In the genomic region with DNA sequence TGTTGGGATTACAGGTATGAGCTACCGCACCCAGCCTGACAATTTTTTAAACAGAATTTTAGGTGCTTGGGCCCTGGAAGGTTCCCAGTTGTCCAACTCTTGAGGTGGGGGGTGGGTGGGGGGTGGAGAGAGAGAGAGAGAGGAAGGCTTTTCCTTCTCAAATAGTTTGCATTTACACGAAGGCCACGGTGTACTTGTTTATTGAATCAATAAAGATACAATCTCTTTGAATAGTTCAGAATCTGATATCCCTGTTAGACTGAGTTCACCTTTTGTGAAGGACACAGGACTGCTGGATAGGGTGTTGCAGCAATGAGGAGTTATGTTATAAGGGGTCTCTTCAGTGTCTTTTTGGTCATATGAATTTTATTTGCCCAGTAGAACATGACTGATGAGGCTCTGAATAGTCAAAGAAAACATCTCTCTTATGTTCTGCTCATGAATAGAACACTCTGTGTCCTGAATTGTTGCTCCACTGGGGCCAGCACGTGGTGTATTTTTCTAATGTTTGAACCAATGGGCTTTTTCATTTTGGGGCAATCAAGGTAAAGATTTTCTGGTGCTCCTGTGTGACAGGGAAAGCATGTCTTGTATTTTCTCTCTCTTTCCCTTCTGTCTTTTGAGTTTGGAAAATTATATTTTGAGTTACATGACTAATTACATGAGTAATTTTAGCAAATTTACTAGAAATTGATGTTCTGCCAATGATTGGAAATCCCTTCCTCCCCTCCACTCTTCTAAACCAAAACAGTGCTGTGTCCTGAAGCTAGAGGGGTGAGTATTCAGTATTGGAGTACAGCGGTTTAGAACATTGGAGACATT, we compare ENCODE assay signal across 15 cellular contexts.
DNase-seq lines count a peak whose midpoint lies in the region; ATAC-seq, FAIRE-seq and TF ChIP-seq lines count a peak whose summit lies in the region.
"Had no signal": no experiment of that assay in that cellular context is flagged by ENCODE, and none has a peak within 500 bp of the region (broad histone marks: within the 10 kb centered on the region; RNA-seq: fewer than 3 reads in every experiment).

No MANE protein-coding gene starts in this region.

- peak; percentile 21 for ATAC-seq in activated T-helper 17 cell treated with anti-CD3 and anti-CD28 coated beads, Interleukin-2, amount 50 U/mL, for 72 hours (replicated peaks)
- ATAC-seq in HepG2: no peak
- ATAC-seq in stimulated activated naive CD8-positive, alpha-beta T cell treated with anti-CD3 and anti-CD28 coated beads, Interleukin-15, amount 100 ng/mL, for 72 hours: no peak
- ATAC-seq in psoas muscle: no peak
- no peak for ATAC-seq in HG02678 (IDR thresholded peaks at IDR 0.05; ENCODE audit: unreplicated experiment)
- ATAC-seq: SK-N-SH treated with all-trans-retinoic acid at 6 μM for 48 hours had no signal

- peaks cover 74% of the 10 kb centered on the region for H3K4me1 Mint-ChIP-seq in activated CD4-positive, alpha-beta T cell treated with anti-CD3 and anti-CD28 coated beads, Interleukin-2, amount 10 ng/mL, durations not matched to agents 7 days and 5 days
- H3K4me1 Mint-ChIP-seq in activated T-helper 17 cell treated with anti-CD3 and anti-CD28 coated beads, Interleukin-2, amount 50 U/mL, for 72 hours: peaks cover 26% of the 10 kb centered on the region
- peaks cover 58% of the 10 kb centered on the region for H3K4me1 Mint-ChIP-seq in stimulated activated naive CD8-positive, alpha-beta T cell treated with anti-CD3 and anti-CD28 coated beads, Interleukin-15, amount 100 ng/mL, for 72 hours

- POLR2A ChIA-PET in activated CD4-positive, alpha-beta T cell treated with anti-CD3 and anti-CD28 coated beads, Interleukin-2, amount 10 ng/mL, durations not matched to agents 7 days and 5 days (lab: Charles Lee): no interaction called here
- POLR2A ChIA-PET in HepG2 (lab: Yijun Ruan, JAX): no interaction called here

- H3K4me1 ChIP-seq in HepG2 (ENCODE audit: insufficient read depth, low read length) (peaks cover 11% of the 10 kb centered on the region), psoas muscle (peaks cover 4% of the 10 kb centered on the region)

- CTCF ChIA-PET in activated CD4-positive, alpha-beta T cell treated with anti-CD3 and anti-CD28 coated beads, Interleukin-2, amount 10 ng/mL, durations not matched to agents 7 days and 5 days (lab: Charles Lee): interaction anchor here (1.2 to 2.7 kb wide), 5 partner anchors 9 to 17 kb away, joined by 3 to 11 read pairs (median 7); no protein-coding TSS in a partner anchor
- CTCF ChIA-PET in HepG2 (lab: Yijun Ruan, JAX; ENCODE audit: low intra/inter-chr PET ratio, low total read pairs): no interaction called here

- no peak for TF ChIP-seq EP300 in HepG2 (IDR thresholded peaks at IDR 0.05; ENCODE audit: low read depth in 2 of 2, low read length in 2 of 2)
- no peak for TF ChIP-seq EP300 in HepG2 (CRISPR knock-in tag; IDR thresholded peaks at IDR 0.05; ENCODE audit: borderline replicate concordance)

- H3K27ac Mint-ChIP-seq in activated CD4-positive, alpha-beta T cell treated with anti-CD3 and anti-CD28 coated beads, Interleukin-2, amount 10 ng/mL, durations not matched to agents 7 days and 5 days: peak overlapping the region; percentile 73
- H3K27ac Mint-ChIP-seq in activated T-helper 17 cell treated with anti-CD3 and anti-CD28 coated beads, Interleukin-2, amount 50 U/mL, for 72 hours: peak overlapping the region; percentile 75
- peak overlapping the region; percentile 6 to 56 for H3K27ac Mint-ChIP-seq in stimulated activated naive CD8-positive, alpha-beta T cell treated with anti-CD3 and anti-CD28 coated beads, Interleukin-15, amount 100 ng/mL, for 72 hours

- FAIRE-seq in HepG2 (lab: Jason Lieb, UNC): no peak
- FAIRE-seq: islet of Langerhans, small intestine had no signal

- intact Hi-C loops in HepG2 (cut with micrococcal nuclease; ENCODE audit: unreplicated experiment): no loop called here
- intact Hi-C loops in psoas muscle (cut with DNase I): loop anchor here in 1 of 2 donors (5.0 kb wide), 1 partner anchor 35 kb away; no protein-coding TSS in a partner anchor

- H3K36me3 Mint-ChIP-seq in activated CD4-positive, alpha-beta T cell treated with anti-CD3 and anti-CD28 coated beads, Interleukin-2, amount 10 ng/mL, durations not matched to agents 7 days and 5 days (ENCODE audit: low read depth): peaks cover 53% of the 10 kb centered on the region
- peaks cover 29% of the 10 kb centered on the region for H3K36me3 Mint-ChIP-seq in activated T-helper 17 cell treated with anti-CD3 and anti-CD28 coated beads, Interleukin-2, amount 50 U/mL, for 72 hours (ENCODE audit: low read depth)

- TF ChIP-seq POLR2A in HepG2 (IDR thresholded peaks at IDR 0.05; ENCODE audit: insufficient read depth in 1 of 2, low read depth in 2 of 2, low read length in 2 of 2): no peak

- H3K9ac ChIP-seq in HepG2 (ENCODE audit: insufficient read depth, low read depth, low read length): no peak overlapping the region

- no peaks in the 10 kb centered on the region for H4K20me1 ChIP-seq in HepG2 (ENCODE audit: insufficient read depth, low read length)

- DNase-seq in activated CD4-positive, alpha-beta T cell treated with anti-CD3 and anti-CD28 coated beads, Interleukin-2, amount 10 ng/mL, durations not matched to agents 7 days and 5 days: no peak
- no peak for DNase-seq in activated CD4-positive, alpha-beta T cell treated with anti-CD3 and anti-CD28 coated beads, Interleukin-2, amount 50 U/mL, for 4 hours
- DNase-seq in HepG2 (ENCODE audit: low spot score) (peak; percentile 9), psoas muscle (no peak), ureter (ENCODE audit: low spot score) (no peak)
- no peak for DNase-seq in stimulated activated naive CD8-positive, alpha-beta T cell treated with anti-CD3 and anti-CD28 coated beads, Interleukin-15, amount 100 ng/mL, for 72 hours
- DNase-seq: activated CD4-positive, alpha-beta T cell treated with anti-CD3 and anti-CD28 coated beads, Interleukin-2, amount 50 U/mL, for 48 hours; DMS53; NCI-H2107; NK-92 treated with Interleukin-12 subunit alpha and Interleukin-12 subunit beta, amount 100 ng/mL, for 24 hours; small intestine had no signal

- no peaks in the 10 kb centered on the region for H3K79me2 ChIP-seq in HepG2 (ENCODE audit: insufficient read depth, low read length)

- H3K4me3 ChIP-seq in HepG2 (replicated peaks in 1 of 3; ENCODE audit: insufficient read depth in 1 of 3, low read depth in 2 of 3, low read length in 3 of 3) (no peak overlapping the region), psoas muscle (no peak overlapping the region)

- TF ChIP-seq RAD21 in HepG2 (CRISPR knock-in tag; IDR thresholded peaks at IDR 0.05): no peak

- no peak overlapping the region for H2AFZ ChIP-seq in HepG2 (ENCODE audit: low read length)

- no peak overlapping the region for H3K4me3 Mint-ChIP-seq in activated CD4-positive, alpha-beta T cell treated with anti-CD3 and anti-CD28 coated beads, Interleukin-2, amount 10 ng/mL, durations not matched to agents 7 days and 5 days
- peak overlapping the region; percentile 38 for H3K4me3 Mint-ChIP-seq in activated T-helper 17 cell treated with anti-CD3 and anti-CD28 coated beads, Interleukin-2, amount 50 U/mL, for 72 hours
- peak overlapping the region; percentile 10 to 14 for H3K4me3 Mint-ChIP-seq in stimulated activated naive CD8-positive, alpha-beta T cell treated with anti-CD3 and anti-CD28 coated beads, Interleukin-15, amount 100 ng/mL, for 72 hours

- H3K27me3 Mint-ChIP-seq in activated CD4-positive, alpha-beta T cell treated with anti-CD3 and anti-CD28 coated beads, Interleukin-2, amount 10 ng/mL, durations not matched to agents 7 days and 5 days: no peaks in the 10 kb centered on the region
- H3K27me3 Mint-ChIP-seq in activated T-helper 17 cell treated with anti-CD3 and anti-CD28 coated beads, Interleukin-2, amount 50 U/mL, for 72 hours: no peaks in the 10 kb centered on the region
- no peaks in the 10 kb centered on the region for H3K27me3 Mint-ChIP-seq in stimulated activated naive CD8-positive, alpha-beta T cell treated with anti-CD3 and anti-CD28 coated beads, Interleukin-15, amount 100 ng/mL, for 72 hours

- H3K36me3 ChIP-seq in HepG2 (replicated peaks in 1 of 2; ENCODE audit: control insufficient read depth in 1 of 2, insufficient read depth in 2 of 2, low read length in 2 of 2) (no peaks in the 10 kb centered on the region), psoas muscle (ENCODE audit: insufficient read depth in 1 of 2, low read depth in 1 of 2) (no peaks in the 10 kb centered on the region)

- no peak overlapping the region for H3K4me2 ChIP-seq in HepG2 (ENCODE audit: low read depth, low read length)

- H3K9me3 ChIP-seq in HepG2 (ENCODE audit: low read length) (no peaks in the 10 kb centered on the region), psoas muscle (no peaks in the 10 kb centered on the region)

- 46% methylated on average over 5 of the region's 5 CpGs for WGBS in HepG2 (ENCODE audit: low lambda C conversion rate)
- WGBS in psoas muscle, 3 donors: 74 to 88% (median 88%) methylated on average over 5 of the region's 5 CpGs

- TF ChIP-seq CTCF in HepG2 (CRISPR knock-in tag; IDR thresholded peaks at IDR 0.05) (no peak), psoas muscle (IDR thresholded peaks at IDR 0.05) (no peak)

- H3K9me3 Mint-ChIP-seq in activated CD4-positive, alpha-beta T cell treated with anti-CD3 and anti-CD28 coated beads, Interleukin-2, amount 10 ng/mL, durations not matched to agents 7 days and 5 days: peaks cover 2% of the 10 kb centered on the region
- no peaks in the 10 kb centered on the region for H3K9me3 Mint-ChIP-seq in activated T-helper 17 cell treated with anti-CD3 and anti-CD28 coated beads, Interleukin-2, amount 50 U/mL, for 72 hours
- no peaks in the 10 kb centered on the region for H3K9me3 Mint-ChIP-seq in stimulated activated naive CD8-positive, alpha-beta T cell treated with anti-CD3 and anti-CD28 coated beads, Interleukin-15, amount 100 ng/mL, for 72 hours

- no TSS peak for BruUV-seq in HepG2 (replicated peaks; lab: Mats Ljungman, UMichigan)

- no peaks in the 10 kb centered on the region for H3K27me3 ChIP-seq in HepG2 (ENCODE audit: control insufficient read depth in 1 of 2, insufficient read depth in 2 of 2, low read length in 2 of 2)
- H3K27me3 ChIP-seq in psoas muscle (ENCODE audit: insufficient read depth in 3 of 3, low read length in 2 of 3): no peaks in the 10 kb centered on the region

- H3K27ac ChIP-seq in HepG2 (ENCODE audit: extremely low read length, insufficient read depth, low read length): no peak overlapping the region
- no peak overlapping the region for H3K27ac ChIP-seq in psoas muscle

- in situ Hi-C loops in HepG2 (cut with HindIII; ENCODE audit: extremely low pct_ligation_motif_present, low pct_unique_long_range_greater_than_20kb): no loop called here

TF ChIP-seq in HepG2, 621 proteins besides CTCF, POLR2A, EP300 and RAD21:
- no peak for TF ChIP-seq ZNF556 (CRISPR knock-in tag; IDR thresholded peaks at IDR 0.05; ENCODE audit: borderline replicate concordance)
- TF ChIP-seq ZNF326 (CRISPR knock-in tag; IDR thresholded peaks at IDR 0.05; ENCODE audit: borderline replicate concordance): no peak
- no peak for TF ChIP-seq FOXK1 (CRISPR knock-in tag; IDR thresholded peaks at IDR 0.05; ENCODE audit: borderline replicate concordance, low read depth)
